1 cellular context compared by ENCODE assay signal in genomic region chr2:174331731-174332606, GRCh38.
A peak's percentile ranks its signal among the peaks of the same experiment; 100 is the strongest.
TF ChIP-seq lines count a peak whose summit lies in the region.

No MANE protein-coding gene starts in this region.

TF ChIP-seq in HEK293, 187 proteins besides CTCF, POLR2A, EP300 and RAD21 (continued from another document):
- TF ChIP-seq BCL6B (tag by site-specific recombination; IDR thresholded peaks at IDR 0.05) (no peak), ZNF311 (tag by site-specific recombination; IDR thresholded peaks at IDR 0.05; ENCODE audit: borderline replicate concordance) (no peak), ZNF335 (tag by site-specific recombination; conservative IDR thresholded peaks at IDR 0.05) (peak; percentile 75), ZFP69B (tag by site-specific recombination; IDR thresholded peaks at IDR 0.05) (peak; percentile 58; the same call in 1 of the 2 replicates), KLF17 (tag by site-specific recombination; IDR thresholded peaks at IDR 0.05) (no peak), ZBTB7A (tag by site-specific recombination; IDR thresholded peaks at IDR 0.05; ENCODE audit: low read depth) (no peak), EGR2 (tag by site-specific recombination; IDR thresholded peaks at IDR 0.05; ENCODE audit: low read depth) (0 out of 2 replicates have a peak, but pooled peaks have one; percentile 9), ZNF146 (tag by site-specific recombination; IDR thresholded peaks at IDR 0.05) (no peak), ZNF280D (tag by site-specific recombination; IDR thresholded peaks at IDR 0.05) (no peak), ZBTB8A (tag by site-specific recombination; IDR thresholded peaks at IDR 0.05) (0 out of 2 replicates have a peak, but pooled peaks have one; percentile 21), MYNN (tag by site-specific recombination; IDR thresholded peaks at IDR 0.05; ENCODE audit: borderline replicate concordance) (0 out of 2 replicates have a peak, but pooled peaks have one; percentile 35), ZBTB49 (tag by site-specific recombination; IDR thresholded peaks at IDR 0.05; ENCODE audit: low read depth) (no peak), ZNF768 (tag by site-specific recombination; IDR thresholded peaks at IDR 0.05) (no peak), ZNF776 (tag by site-specific recombination; IDR thresholded peaks at IDR 0.05; ENCODE audit: borderline replicate concordance) (no peak), ZFHX2 (tag by site-specific recombination; conservative IDR thresholded peaks at IDR 0.05) (no peak), ZNF211 (tag by site-specific recombination; IDR thresholded peaks at IDR 0.05; ENCODE audit: low read depth) (no peak), ZNF433 (tag by site-specific recombination; IDR thresholded peaks at IDR 0.05; ENCODE audit: low read depth) (no peak), SP3 (tag by site-specific recombination; IDR thresholded peaks at IDR 0.05) (peak; percentile 23; the same call in 1 of the 2 replicates), ZNF416 (tag by site-specific recombination; IDR thresholded peaks at IDR 0.05) (no peak), GLI2 (tag by site-specific recombination; IDR thresholded peaks at IDR 0.05; ENCODE audit: borderline replicate concordance, low read depth) (no peak), ZEB2 (tag by site-specific recombination; IDR thresholded peaks at IDR 0.05) (peak; percentile 31; the same call in 1 of the 2 replicates), ZNF114 (tag by site-specific recombination; IDR thresholded peaks at IDR 0.05) (no peak), ZBTB17 (tag by site-specific recombination; IDR thresholded peaks at IDR 0.05) (0 out of 2 replicates have a peak, but pooled peaks have one; percentile 9), ZNF24 (tag by site-specific recombination; IDR thresholded peaks at IDR 0.05) (no peak), FEZF1 (tag by site-specific recombination; IDR thresholded peaks at IDR 0.05) (no peak), ZNF140 (tag by site-specific recombination; IDR thresholded peaks at IDR 0.05) (no peak)
- TF ChIP-seq, protein P1, sequence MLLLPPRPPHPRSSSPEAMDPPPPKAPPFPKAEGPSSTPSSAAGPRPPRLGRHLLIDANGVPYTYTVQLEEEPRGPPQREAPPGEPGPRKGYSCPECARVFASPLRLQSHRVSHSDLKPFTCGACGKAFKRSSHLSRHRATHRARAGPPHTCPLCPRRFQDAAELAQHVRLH (tag by site-specific recombination; IDR thresholded peaks at IDR 0.05), result no peak
- TF ChIP-seq, protein P2, sequence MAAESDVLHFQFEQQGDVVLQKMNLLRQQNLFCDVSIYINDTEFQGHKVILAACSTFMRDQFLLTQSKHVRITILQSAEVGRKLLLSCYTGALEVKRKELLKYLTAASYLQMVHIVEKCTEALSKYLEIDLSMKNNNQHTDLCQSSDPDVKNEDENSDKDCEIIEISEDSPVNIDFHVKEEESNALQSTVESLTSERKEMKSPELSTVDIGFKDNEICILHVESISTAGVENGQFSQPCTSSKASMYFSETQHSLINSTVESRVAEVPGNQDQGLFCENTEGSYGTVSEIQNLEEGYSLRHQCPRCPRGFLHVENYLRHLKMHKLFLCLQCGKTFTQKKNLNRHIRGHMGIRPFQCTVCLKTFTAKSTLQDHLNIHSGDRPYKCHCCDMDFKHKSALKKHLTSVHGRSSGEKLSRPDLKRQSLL (tag by site-specific recombination; IDR thresholded peaks at IDR 0.05), result peak; percentile 13; the same call in 1 of the 2 replicates
- TF ChIP-seq, protein P3, sequence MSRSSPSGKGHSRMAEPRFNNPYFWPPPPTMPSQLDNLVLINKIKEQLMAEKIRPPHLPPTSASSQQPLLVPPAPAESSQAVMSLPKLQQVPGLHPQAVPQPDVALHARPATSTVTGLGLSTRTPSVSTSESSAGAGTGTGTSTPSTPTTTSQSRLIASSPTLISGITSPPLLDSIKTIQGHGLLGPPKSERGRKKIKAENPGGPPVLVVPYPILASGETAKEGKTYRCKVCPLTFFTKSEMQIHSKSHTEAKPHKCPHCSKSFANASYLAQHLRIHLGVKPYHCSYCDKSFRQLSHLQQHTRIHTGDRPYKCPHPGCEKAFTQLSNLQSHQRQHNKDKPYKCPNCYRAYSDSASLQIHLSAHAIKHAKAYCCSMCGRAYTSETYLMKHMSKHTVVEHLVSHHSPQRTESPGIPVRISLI (tag by site-specific recombination; IDR thresholded peaks at IDR 0.05), result peak; percentile 64; the same call in 1 of the 2 replicates
TF ChIP-seq in HEK293: peak in this region for 11.
